ENCODE assay signal across 10 cellular contexts in genomic region chr19:42683917-42684513, GRCh38. TPM values are rescaled to one million over a fixed set of nuclear protein-coding genes. Genes with fewer than 3 reads are reported as not detected.
DNase-seq lines count a peak whose midpoint lies in the region; ATAC-seq and TF ChIP-seq lines count a peak whose summit lies in the region.
"Had no signal": no experiment of that assay in that cellular context is flagged by ENCODE, and none has a peak within 500 bp of the region (broad histone marks: within the 10 kb centered on the region; RNA-seq: fewer than 3 reads in every experiment).

No MANE protein-coding gene starts in this region.

- H3K9me3 ChIP-seq in Caco-2: peaks cover 16% of the 10 kb centered on the region

- H3K27ac Mint-ChIP-seq in Caco-2 (ENCODE audit: unreplicated experiment): no peak overlapping the region
- no peak overlapping the region for H3K27ac Mint-ChIP-seq in activated CD8-positive, alpha-beta T cell treated with anti-CD3 and anti-CD28 coated beads, Interleukin-2, amount 10 ng/mL, durations not matched to agents 7 days and 5 days
- H3K27ac Mint-ChIP-seq: T-helper 17 cell had no signal

- peak; percentile 53 to 76 for TF ChIP-seq CTCF in Caco-2 (IDR thresholded peaks at IDR 0.05; ENCODE audit: insufficient read depth in 1 of 2, low read depth in 1 of 2, low read length in 1 of 2, severe bottlenecking in 1 of 2, unreplicated experiment in 1 of 2)

- H3K4me3 ChIP-seq in Caco-2 (ENCODE audit: low read depth, low read length): no peak overlapping the region

- no peaks in the 10 kb centered on the region for H3K4me1 Mint-ChIP-seq in Caco-2 (ENCODE audit: low read depth, unreplicated experiment)
- H3K4me1 Mint-ChIP-seq in activated CD8-positive, alpha-beta T cell treated with anti-CD3 and anti-CD28 coated beads, Interleukin-2, amount 10 ng/mL, durations not matched to agents 7 days and 5 days (ENCODE audit: low read depth): no peaks in the 10 kb centered on the region
- H3K4me1 Mint-ChIP-seq: T-helper 17 cell had no signal

- H3K4me3 Mint-ChIP-seq in Caco-2 (ENCODE audit: unreplicated experiment): no peak overlapping the region
- H3K4me3 Mint-ChIP-seq in activated CD8-positive, alpha-beta T cell treated with anti-CD3 and anti-CD28 coated beads, Interleukin-2, amount 10 ng/mL, durations not matched to agents 7 days and 5 days: no peak overlapping the region
- H3K4me3 Mint-ChIP-seq: T-helper 17 cell had no signal

- H3K27me3 ChIP-seq in Caco-2 (replicated peaks; ENCODE audit: control insufficient read depth, insufficient read depth, low read length): no peaks in the 10 kb centered on the region; the same call in 1 of the 2 replicates

- POLR2A ChIA-PET in Caco-2 (lab: Charles Lee): interaction anchor here (0.6 kb wide), 1 partner anchor 312 kb away, joined by 4 read pairs; no protein-coding TSS in a partner anchor
- POLR2A ChIA-PET in activated CD8-positive, alpha-beta T cell treated with anti-CD3 and anti-CD28 coated beads, Interleukin-2, amount 10 ng/mL, durations not matched to agents 7 days and 5 days (lab: Charles Lee): no interaction called here

- no peak for ATAC-seq in activated CD8-positive, alpha-beta T cell treated with anti-CD3 and anti-CD28 coated beads, Interleukin-2, amount 10 ng/mL, durations not matched to agents 7 days and 5 days
- ATAC-seq in left lobe of liver: peak; percentile 55
- no peak for ATAC-seq in activated CD4-positive, CD25-positive, alpha-beta regulatory T cell treated with anti-CD3 and anti-CD28 coated beads, Interleukin-2, amount 50 U/mL, for 24 hours
- no peak for ATAC-seq in HG03354 (IDR thresholded peaks at IDR 0.05; ENCODE audit: poor library complexity, severe bottlenecking, unreplicated experiment)
- ATAC-seq in GM19035 (IDR thresholded peaks at IDR 0.05; ENCODE audit: unreplicated experiment): no peak
- ATAC-seq: T-helper 17 cell had no signal

- no peaks in the 10 kb centered on the region for H3K36me3 ChIP-seq in Caco-2 (ENCODE audit: control insufficient read depth, insufficient read depth, low read length)

- no TSS peak for BruUV-seq in Caco-2 (replicated peaks; lab: Mats Ljungman, UMichigan)

- intact Hi-C loops in Caco-2 (cut with micrococcal nuclease; ENCODE audit: unreplicated experiment): loop anchor here (10.0 kb wide), 2 partner anchors 61 to 91 kb away; partner anchors contain the start of gene PSG3

- H3K27me3 Mint-ChIP-seq in Caco-2 (ENCODE audit: insufficient read depth, unreplicated experiment): no peaks in the 10 kb centered on the region
- no peaks in the 10 kb centered on the region for H3K27me3 Mint-ChIP-seq in activated CD8-positive, alpha-beta T cell treated with anti-CD3 and anti-CD28 coated beads, Interleukin-2, amount 10 ng/mL, durations not matched to agents 7 days and 5 days (ENCODE audit: low read depth)
- H3K27me3 Mint-ChIP-seq: T-helper 17 cell had no signal

- peaks cover 32% of the 10 kb centered on the region for H3K9me3 Mint-ChIP-seq in Caco-2 (ENCODE audit: unreplicated experiment)
- peaks cover 17% of the 10 kb centered on the region for H3K9me3 Mint-ChIP-seq in activated CD8-positive, alpha-beta T cell treated with anti-CD3 and anti-CD28 coated beads, Interleukin-2, amount 10 ng/mL, durations not matched to agents 7 days and 5 days (ENCODE audit: insufficient read depth)

- no peaks in the 10 kb centered on the region for H3K36me3 Mint-ChIP-seq in Caco-2 (ENCODE audit: insufficient read depth, unreplicated experiment)
- H3K36me3 Mint-ChIP-seq in activated CD8-positive, alpha-beta T cell treated with anti-CD3 and anti-CD28 coated beads, Interleukin-2, amount 10 ng/mL, durations not matched to agents 7 days and 5 days (ENCODE audit: low read depth): no peaks in the 10 kb centered on the region

- peak in 1 of 2 experiments; percentile 51 for DNase-seq in Caco-2
- peak; percentile 9 for DNase-seq in HCEC 1CT
- DNase-seq in activated CD8-positive, alpha-beta T cell treated with anti-CD3 and anti-CD28 coated beads, Interleukin-2, amount 10 ng/mL, durations not matched to agents 7 days and 5 days: peak; percentile 52
- no peak for DNase-seq in left lobe of liver (ENCODE audit: low spot score)
- DNase-seq in NCI-H2171 treated with DMSO at 0.1 percent for 48 hours (lab: John Stamatoyannopoulos, UW): no peak

- CTCF ChIA-PET in Caco-2 (lab: Charles Lee): interaction anchor here (1.3 kb wide), 1 partner anchor 10 kb away, joined by 4 read pairs; no protein-coding TSS in a partner anchor
- CTCF ChIA-PET in activated CD8-positive, alpha-beta T cell treated with anti-CD3 and anti-CD28 coated beads, Interleukin-2, amount 10 ng/mL, durations not matched to agents 7 days and 5 days (lab: Charles Lee): interaction anchor here (0.6 to 1.5 kb wide), 12 partner anchors 10 to 107 kb away, joined by 3 to 6 read pairs (median 3); no protein-coding TSS in a partner anchor

- 0 out of 2 replicates have a peak, but pooled peaks cover 4% of the 10 kb centered on the region for H3K4me1 ChIP-seq in Caco-2

RNA-seq across cellular contexts. Expression of gene PSG3, which starts 56.3 kb away (rescaled TPM):
- total RNA-seq in Caco-2 (2022) (not detected in 2 replicates), left lobe of liver (not detected)
- not detected for total RNA-seq in activated CD8-positive, alpha-beta T cell treated with anti-CD3 and anti-CD28 coated beads, Interleukin-2, amount 10 ng/mL, durations not matched to agents 7 days and 5 days
- total RNA-seq: pulmonary artery endothelial cell had no signal

Comparison
In these comparisons a context has a peak if more than half of its experiments do, and no peak if none do; other contexts are left out.
1. DNase-seq: peak in HCEC 1CT (single experiment) and activated CD8-positive, alpha-beta T cell treated with anti-CD3 and anti-CD28 coated beads, Interleukin-2, amount 10 ng/mL, durations not matched to agents 7 days and 5 days (single experiment); none in left lobe of liver (single experiment) and NCI-H2171 treated with DMSO at 0.1 percent for 48 hours (single experiment).